Comparison of ENCODE assay signal across 13 cellular contexts in the genomic region with DNA sequence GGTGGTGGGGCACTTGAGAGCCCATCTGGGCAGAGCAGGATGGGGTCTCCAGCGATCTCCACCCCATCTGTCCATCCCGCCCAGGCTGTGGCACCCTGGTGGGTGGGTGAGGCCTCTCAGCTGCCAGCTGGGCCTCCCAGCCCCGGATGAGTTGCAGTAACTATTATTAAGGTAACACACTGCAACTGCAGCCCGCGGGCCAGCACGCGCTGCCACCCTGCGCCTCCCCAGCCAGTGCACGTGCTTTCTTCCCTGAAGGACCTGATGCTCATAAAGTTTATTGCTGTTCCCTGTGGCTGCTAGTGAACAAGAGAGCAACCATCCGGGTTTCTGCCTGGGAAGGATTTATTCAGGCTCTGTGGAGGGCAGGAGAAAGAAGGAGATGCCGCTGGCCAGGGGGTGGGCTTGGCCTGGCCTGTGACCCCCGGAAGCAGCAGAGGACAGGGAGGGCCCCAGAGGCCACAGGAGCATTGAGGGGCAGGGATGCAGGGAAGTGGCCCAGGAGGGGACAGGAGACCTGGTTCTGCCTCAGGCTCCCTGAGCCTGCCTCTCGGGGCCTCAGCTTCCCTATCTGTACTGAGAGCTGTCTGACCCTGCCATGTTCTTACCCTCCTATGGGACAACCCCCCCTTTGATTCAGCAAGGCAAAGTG. TPM values are rescaled to one million over a fixed set of nuclear protein-coding genes. Genes with fewer than 3 reads are reported as not detected.
A peak's percentile ranks its signal among the peaks of the same experiment; 100 is the strongest.
DNase-seq lines count a peak whose midpoint lies in the region; ATAC-seq, FAIRE-seq and TF ChIP-seq lines count a peak whose summit lies in the region.
"Had no signal": no experiment of that assay in that cellular context is flagged by ENCODE, and none has a peak within 500 bp of the region (broad histone marks: within the 10 kb centered on the region; RNA-seq: fewer than 3 reads in every experiment).

No MANE protein-coding gene starts in this region.

- 0 out of 2 replicates have a peak overlapping the region, but pooled peaks have one; percentile 25 for H3K4me3 ChIP-seq in SK-N-MC
- peak overlapping the region; percentile 52 to 79 for H3K4me3 ChIP-seq in kidney (ENCODE audit: low read length in 2 of 2)
- H3K4me3 ChIP-seq: thoracic aorta had no signal

- H3K9me3 ChIP-seq in SK-N-MC (ENCODE audit: low read depth, low read length) (no peaks in the 10 kb centered on the region), kidney (ENCODE audit: control insufficient read depth in 1 of 2, low read length in 2 of 2) (no peaks in the 10 kb centered on the region)
- H3K9me3 ChIP-seq: thoracic aorta had no signal

- intact Hi-C loops in kidney (cut with DNase I): loop anchor here (10.0 kb wide), 1 partner anchor 280 kb away; no protein-coding TSS in a partner anchor

- TF ChIP-seq CTCF in kidney (IDR thresholded peaks at IDR 0.05; ENCODE audit: borderline replicate concordance, extremely low read depth, insufficient read depth): no peak

- no peaks in the 10 kb centered on the region for H3K9me3 Mint-ChIP-seq in stimulated activated naive CD8-positive, alpha-beta T cell treated with anti-CD3 and anti-CD28 coated beads, Interleukin-15, amount 100 ng/mL, for 72 hours
- H3K9me3 Mint-ChIP-seq: activated naive CD8-positive, alpha-beta T cell treated with anti-CD3 and anti-CD28 coated beads, Interleukin-2, amount 10 ng/mL, durations not matched to agents 7 days and 5 days; T-helper 1 cell treated with Interleukin-12 subunit alpha and Interleukin-12 subunit beta and Interleukin-4 antibody, amounts not matched to agents 30 μg/mL and 1 μg/mL, for 36 hours had no signal

- peaks cover 13 to 18% of the 10 kb centered on the region in 2 donors for H3K4me1 ChIP-seq in kidney (ENCODE audit: control insufficient read depth in 1 of 2, insufficient read depth in 1 of 2, low read depth in 1 of 2, low read length in 2 of 2)

- H3K36me3 ChIP-seq in SK-N-MC (ENCODE audit: insufficient read depth, low read length) (no peaks in the 10 kb centered on the region), kidney (ENCODE audit: control insufficient read depth in 1 of 2, insufficient read depth in 2 of 2, low read length in 2 of 2) (no peaks in the 10 kb centered on the region)
- H3K36me3 ChIP-seq: thoracic aorta had no signal

- H3K4me3 Mint-ChIP-seq in stimulated activated naive CD8-positive, alpha-beta T cell treated with anti-CD3 and anti-CD28 coated beads, Interleukin-15, amount 100 ng/mL, for 72 hours: no peak overlapping the region
- H3K4me3 Mint-ChIP-seq: activated naive CD8-positive, alpha-beta T cell treated with anti-CD3 and anti-CD28 coated beads, Interleukin-2, amount 10 ng/mL, durations not matched to agents 7 days and 5 days; T-helper 1 cell treated with Interleukin-12 subunit alpha and Interleukin-12 subunit beta and Interleukin-4 antibody, amounts not matched to agents 30 μg/mL and 1 μg/mL, for 36 hours had no signal

- H3K4me1 Mint-ChIP-seq in stimulated activated naive CD8-positive, alpha-beta T cell treated with anti-CD3 and anti-CD28 coated beads, Interleukin-15, amount 100 ng/mL, for 72 hours: no peaks in the 10 kb centered on the region
- H3K4me1 Mint-ChIP-seq: activated naive CD8-positive, alpha-beta T cell treated with anti-CD3 and anti-CD28 coated beads, Interleukin-2, amount 10 ng/mL, durations not matched to agents 7 days and 5 days had no signal

- H3K9ac ChIP-seq in SK-N-MC (ENCODE audit: insufficient read length): no peak overlapping the region
- peak overlapping the region in 1 of 2 donors; percentile 77 for H3K9ac ChIP-seq in kidney (ENCODE audit: low read length in 2 of 2)

- peak; percentile 46 for DNase-seq in NCI-H1092 treated with DMSO at 0.1 percent for 48 hours (lab: John Stamatoyannopoulos, UW)
- no peak for DNase-seq in NCI-H1092 (lab: John Stamatoyannopoulos, UW)
- no peak for DNase-seq in SK-N-MC (ENCODE audit: low read depth, low spot score)
- DNase-seq in kidney: no peak
- DNase-seq in substantia nigra (lab: John Stamatoyannopoulos, UW): peak in 10 of 49 donors; percentile 17 to 50 (median 39)
- no peak for DNase-seq in activated CD8-positive, alpha-beta memory T cell treated with anti-CD3 and anti-CD28 coated beads, Interleukin-2, amount 50 U/mL, for 4 hours
- no peak for DNase-seq in stimulated activated naive CD8-positive, alpha-beta T cell treated with anti-CD3 and anti-CD28 coated beads, Interleukin-15, amount 100 ng/mL, for 72 hours
- no peak for DNase-seq in activated CD8-positive, alpha-beta memory T cell treated with anti-CD3 and anti-CD28 coated beads, Interleukin-2, amount 50 U/mL, for 48 hours

- no peak for ATAC-seq in stimulated activated naive CD8-positive, alpha-beta T cell treated with anti-CD3 and anti-CD28 coated beads, Interleukin-15, amount 100 ng/mL, for 72 hours

- H3K27ac ChIP-seq in SK-N-MC: peak overlapping the region; percentile 31; the same call in 1 of the 2 replicates
- peak overlapping the region in 1 of 2 donors; percentile 79 for H3K27ac ChIP-seq in kidney (ENCODE audit: low read depth in 2 of 2, low read length in 2 of 2)
- H3K27ac ChIP-seq in substantia nigra (ENCODE audit: low read depth, low read length, poor library complexity, severe bottlenecking): peak overlapping the region; percentile 97
- H3K27ac ChIP-seq: thoracic aorta had no signal

- peak overlapping the region in 1 of 2 donors; percentile 46 for H3K27ac Mint-ChIP-seq in stimulated activated naive CD8-positive, alpha-beta T cell treated with anti-CD3 and anti-CD28 coated beads, Interleukin-15, amount 100 ng/mL, for 72 hours
- H3K27ac Mint-ChIP-seq: activated naive CD8-positive, alpha-beta T cell treated with anti-CD3 and anti-CD28 coated beads, Interleukin-2, amount 10 ng/mL, durations not matched to agents 7 days and 5 days; T-helper 1 cell treated with Interleukin-12 subunit alpha and Interleukin-12 subunit beta and Interleukin-4 antibody, amounts not matched to agents 30 μg/mL and 1 μg/mL, for 36 hours had no signal

- no peak for FAIRE-seq in kidney (lab: Jason Lieb, UNC)
- FAIRE-seq: A204.1 had no signal

- peaks cover 13% of the 10 kb centered on the region for H3K27me3 Mint-ChIP-seq in stimulated activated naive CD8-positive, alpha-beta T cell treated with anti-CD3 and anti-CD28 coated beads, Interleukin-15, amount 100 ng/mL, for 72 hours

RNA-seq across cellular contexts. Expression of a gene that starts 1.7 kb away (rescaled TPM):
- total RNA-seq in kidney: 0.47 TPM
- 4.0 TPM for polyA plus RNA-seq in kidney (ENCODE audit: insufficient read depth, low read depth, low replicate concordance)
- total RNA-seq: activated naive CD8-positive, alpha-beta T cell treated with anti-CD3 and anti-CD28 coated beads, Interleukin-2, amount 10 ng/mL, durations not matched to agents 7 days and 5 days; pulmonary artery endothelial cell had no signal

RNA-seq across cellular contexts. Expression of a gene that starts 33.5 kb away (rescaled TPM):
- 39.6 TPM for total RNA-seq in kidney
- polyA plus RNA-seq in kidney (ENCODE audit: insufficient read depth, low read depth, low replicate concordance): 189 TPM

RNA-seq across cellular contexts. Expression of a gene that starts 43.9 kb away (rescaled TPM):
- 57.1 TPM for total RNA-seq in kidney
- polyA plus RNA-seq in kidney (ENCODE audit: insufficient read depth, low read depth, low replicate concordance): 36.4 TPM

RNA-seq across cellular contexts. Expression of a gene that starts 58.8 kb away (rescaled TPM):
- total RNA-seq in kidney: not detected
- not detected for polyA plus RNA-seq in kidney (ENCODE audit: insufficient read depth, low read depth, low replicate concordance)
- total RNA-seq: activated naive CD8-positive, alpha-beta T cell treated with anti-CD3 and anti-CD28 coated beads, Interleukin-2, amount 10 ng/mL, durations not matched to agents 7 days and 5 days; pulmonary artery endothelial cell; thoracic aorta had no signal
